Comparison of ENCODE assay signal across 1 cellular context in genomic region chr4:99088485-99089365, GRCh38.
TF ChIP-seq lines count a peak whose summit lies in the region.

ADH5 (minus strand) TSS chr4:99088788; CDS start chr4:99088700, 88 bp downstream.

TF ChIP-seq in HepG2, 621 proteins besides CTCF, POLR2A, EP300 and RAD21 (continued from another document):
- TF ChIP-seq KIAA2018 (CRISPR knock-in tag; IDR thresholded peaks at IDR 0.05; ENCODE audit: borderline replicate concordance) (no peak), SP140L (CRISPR knock-in tag; IDR thresholded peaks at IDR 0.05; ENCODE audit: borderline replicate concordance) (no peak; the same call in 1 of the 2 replicates), ZNF142 (CRISPR knock-in tag; IDR thresholded peaks at IDR 0.05) (no peak), ZSCAN25 (CRISPR knock-in tag; IDR thresholded peaks at IDR 0.05) (0 out of 2 replicates have a peak, but pooled peaks have one; percentile 28), TOPORS (CRISPR knock-in tag; IDR thresholded peaks at IDR 0.05) (peak; percentile 82; the same call in 1 of the 2 replicates), HMG20B (CRISPR knock-in tag; conservative IDR thresholded peaks at IDR 0.05) (no peak; the same call in 1 of the 2 replicates), TARDBP (CRISPR knock-in tag; IDR thresholded peaks at IDR 0.05) (peak; percentile 68; the same call in 1 of the 2 replicates), PCBP1 (IDR thresholded peaks at IDR 0.05; ENCODE audit: borderline replicate concordance, low read depth, low read length) (no peak), SSRP1 (CRISPR knock-in tag; IDR thresholded peaks at IDR 0.05) (0 out of 2 replicates have a peak, but pooled peaks have one; percentile 10), MBNL3 (CRISPR knock-in tag; conservative IDR thresholded peaks at IDR 0.05) (no peak), BATF2 (CRISPR knock-in tag; IDR thresholded peaks at IDR 0.05) (peak; percentile 50; the same call in 1 of the 2 replicates), SALL2 (CRISPR knock-in tag; IDR thresholded peaks at IDR 0.05) (no peak; the same call in 1 of the 2 replicates), TGIF2 (CRISPR knock-in tag; IDR thresholded peaks at IDR 0.05) (peak; percentile 67; the same call in 1 of the 2 replicates), ZNF746 (CRISPR knock-in tag; IDR thresholded peaks at IDR 0.05) (no peak), ZNF7 (CRISPR knock-in tag; IDR thresholded peaks at IDR 0.05) (no peak), IRF9 (CRISPR knock-in tag; IDR thresholded peaks at IDR 0.05; ENCODE audit: borderline replicate concordance) (peak; percentile 21; the same call in 1 of the 2 replicates), JUN (CRISPR knock-in tag; IDR thresholded peaks at IDR 0.05) (peak; percentile 54; the same call in 1 of the 2 replicates), CEBPG (CRISPR knock-in tag; IDR thresholded peaks at IDR 0.05) (peak; percentile 22; the same call in 1 of the 2 replicates), ZNF580 (CRISPR knock-in tag; IDR thresholded peaks at IDR 0.05; ENCODE audit: borderline replicate concordance, low read depth) (peak; percentile 54; the same call in 1 of the 2 replicates), RFXANK (CRISPR knock-in tag; IDR thresholded peaks at IDR 0.05) (no peak), ZNF572 (CRISPR knock-in tag; IDR thresholded peaks at IDR 0.05) (0 out of 2 replicates have a peak, but pooled peaks have one; percentile 34), PHF20 (CRISPR knock-in tag; IDR thresholded peaks at IDR 0.05) (peak; percentile 64)
TF ChIP-seq in HepG2: peak in this region for 283.
